9 cellular contexts compared by ENCODE assay signal in the genomic region with DNA sequence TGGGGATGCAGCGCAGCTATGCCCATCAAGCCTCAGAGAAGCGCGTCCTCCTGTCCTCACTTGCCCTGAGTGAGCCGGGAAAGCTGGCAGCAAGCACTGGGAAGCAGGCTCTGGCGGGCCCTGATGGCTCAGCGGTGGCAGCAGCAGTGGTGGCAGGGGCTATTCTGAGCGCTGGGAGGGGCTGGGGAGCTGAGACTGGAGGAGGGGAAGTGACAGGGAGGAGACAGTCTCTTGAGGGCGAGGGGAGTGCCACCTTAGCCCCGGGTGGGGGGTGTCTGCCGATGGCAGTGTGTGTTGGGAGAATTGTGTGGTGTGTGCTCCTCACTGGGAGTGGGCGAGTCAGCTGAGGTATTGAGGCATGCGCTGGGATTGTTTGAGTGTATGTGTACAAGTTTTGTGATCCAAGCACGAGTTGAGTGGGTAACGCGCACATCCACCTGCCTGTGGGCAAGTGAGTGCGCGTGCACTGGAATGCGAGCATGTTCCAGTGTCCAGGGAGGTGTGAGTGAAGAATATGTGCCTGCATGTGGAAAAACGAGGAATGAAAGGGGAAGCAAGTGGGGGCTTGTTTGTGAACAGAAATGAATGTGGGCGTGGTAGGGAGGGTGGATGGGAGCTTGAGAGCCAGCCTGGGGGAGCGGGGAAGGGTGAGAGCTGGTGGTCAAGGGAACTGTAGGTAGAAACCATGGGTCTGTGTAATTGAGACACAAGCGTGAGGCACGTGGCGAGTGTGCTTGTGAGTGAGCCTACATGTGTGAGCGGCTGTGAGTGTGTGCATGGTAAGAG. TPM values are rescaled to one million over a fixed set of nuclear protein-coding genes. Genes with fewer than 3 reads are reported as not detected.
DNase-seq lines count a peak whose midpoint lies in the region; ATAC-seq, FAIRE-seq and TF ChIP-seq lines count a peak whose summit lies in the region.
"Had no signal": no experiment of that assay in that cellular context is flagged by ENCODE, and none has a peak within 500 bp of the region (broad histone marks: within the 10 kb centered on the region; RNA-seq: fewer than 3 reads in every experiment).

No MANE protein-coding gene starts in this region.

- WGBS in GM12878 (ENCODE audit: insufficient coverage, insufficient replicate concordance, low lambda C conversion rate, missing lambda C conversion rate), result 35% methylated on average over 25 of the region's 25 CpGs
- WGBS in right lobe of liver (ENCODE audit: insufficient coverage, low coverage, low lambda C conversion rate, missing lambda C conversion rate), result 64% methylated on average over 19 of the region's 25 CpGs

- H3K27ac ChIP-seq in GM12878 (ENCODE audit: control insufficient read depth, insufficient read depth) (no peak overlapping the region), right lobe of liver (no peak overlapping the region), uterus (no peak overlapping the region)

- no peak overlapping the region for H3K4me2 ChIP-seq in GM12878 (ENCODE audit: control insufficient read depth, insufficient read depth)

- H3K4me3 Mint-ChIP-seq in activated T-cell treated with anti-CD3 and anti-CD28 coated beads, Interleukin-2, amount 50 U/mL, for 24 hours, result no peak overlapping the region
- H3K4me3 Mint-ChIP-seq in activated T-cell treated with anti-CD3 and anti-CD28 coated beads, Interleukin-2, amount 50 U/mL, for 72 hours, result no peak overlapping the region

- no peaks in the 10 kb centered on the region for H3K79me2 ChIP-seq in GM12878 (ENCODE audit: control insufficient read depth, insufficient read depth, low read length)

- H3K27me3 ChIP-seq in GM12878 (replicated peaks in 1 of 2; ENCODE audit: control insufficient read depth in 2 of 2, insufficient read depth in 2 of 2, low read length in 1 of 2) (peaks cover 8 to 13% of the 10 kb centered on the region in 2 experiments; a peak in 3 of 4 replicates), right lobe of liver (no peaks in the 10 kb centered on the region), uterus (no peaks in the 10 kb centered on the region)

- CTCF ChIA-PET in GM12878 (lab: Yijun Ruan, JAX), result no interaction called here

- H3K36me3 Mint-ChIP-seq in activated T-cell treated with anti-CD3 and anti-CD28 coated beads, Interleukin-2, amount 50 U/mL, for 24 hours (ENCODE audit: low read depth), result no peaks in the 10 kb centered on the region
- no peaks in the 10 kb centered on the region for H3K36me3 Mint-ChIP-seq in activated T-cell treated with anti-CD3 and anti-CD28 coated beads, Interleukin-2, amount 50 U/mL, for 72 hours (ENCODE audit: insufficient read depth in 2 of 2)

- H3K4me1 ChIP-seq in GM12878 (ENCODE audit: control insufficient read depth, insufficient read depth, low read length), result peaks cover 15% of the 10 kb centered on the region; the same call in 1 of the 2 replicates
- H3K4me1 ChIP-seq in right lobe of liver, result peaks cover 0 to 11% (median 0%) of the 10 kb centered on the region in 4 donors
- no peaks in the 10 kb centered on the region for H3K4me1 ChIP-seq in uterus

- H3K27me3 Mint-ChIP-seq in activated T-cell treated with anti-CD3 and anti-CD28 coated beads, Interleukin-2, amount 50 U/mL, for 24 hours, result peaks cover 23% of the 10 kb centered on the region
- H3K27me3 Mint-ChIP-seq in activated T-cell treated with anti-CD3 and anti-CD28 coated beads, Interleukin-2, amount 50 U/mL, for 72 hours (ENCODE audit: low read depth), result peaks cover 29% of the 10 kb centered on the region

- H3K4me1 Mint-ChIP-seq in activated T-cell treated with anti-CD3 and anti-CD28 coated beads, Interleukin-2, amount 50 U/mL, for 24 hours (ENCODE audit: low read depth), result peaks cover 13% of the 10 kb centered on the region
- peaks cover 11% of the 10 kb centered on the region for H3K4me1 Mint-ChIP-seq in activated T-cell treated with anti-CD3 and anti-CD28 coated beads, Interleukin-2, amount 50 U/mL, for 72 hours (ENCODE audit: low read depth)

- intact Hi-C loops in GM12878 (cut with micrococcal nuclease; ENCODE audit: unreplicated experiment) (no loop called here), right lobe of liver (cut with DNase I) (no loop called here), uterus (cut with DNase I; ENCODE audit: low total_unique reads) (no loop called here)

- no peak for TF ChIP-seq CTCF in GM12878 (IDR thresholded peaks at IDR 0.05 in 2 of 3, conservative IDR thresholded peaks at IDR 0.05 in 1 of 3; ENCODE audit: control insufficient read depth in 2 of 3, extremely low read depth in 1 of 3, insufficient read depth in 1 of 3, low read depth in 3 of 3, low read length in 3 of 3)
- no peak for TF ChIP-seq CTCF in right lobe of liver (IDR thresholded peaks at IDR 0.05)
- TF ChIP-seq CTCF in uterus (IDR thresholded peaks at IDR 0.05), result no peak

- no peak for TF ChIP-seq POLR2A in GM12878 (IDR thresholded peaks at IDR 0.05; ENCODE audit: low read depth, low read length)
- no peak for TF ChIP-seq POLR2A in right lobe of liver (IDR thresholded peaks at IDR 0.05)
- no peak for TF ChIP-seq POLR2A in uterus (IDR thresholded peaks at IDR 0.05)

- peak; percentile 26 for DNase-seq in activated T-cell treated with anti-CD3 and anti-CD28 coated beads, Interleukin-2, amount 50 U/mL, for 24 hours
- DNase-seq in activated T-cell treated with anti-CD3 and anti-CD28 coated beads, Interleukin-2, amount 50 U/mL, for 72 hours, result no peak
- DNase-seq in GM12878 (ENCODE audit: low read depth, low spot score) (no peak), right lobe of liver (peak in 2 of 3 donors; percentile 40 to 52), uterus (peak; percentile 11 to 13)
- DNase-seq: activated CD4-positive, alpha-beta T cell treated with anti-CD3 and anti-CD28 coated beads, Interleukin-2, amount 50 U/mL, for 48 hours had no signal

- TF ChIP-seq EP300 in GM12878 (IDR thresholded peaks at IDR 0.05; ENCODE audit: borderline replicate concordance in 1 of 2, control insufficient read depth in 1 of 2, low read depth in 2 of 2, low read length in 2 of 2), result no peak

- in situ Hi-C loops in GM12878 (cut with MboI), result no loop called here

- ATAC-seq in activated T-cell treated with anti-CD3 and anti-CD28 coated beads, Interleukin-2, amount 50 U/mL, for 72 hours (replicated peaks in 1 of 2), result no peak
- ATAC-seq in GM12878 (no peak), right lobe of liver (no peak), GM21526 (IDR thresholded peaks at IDR 0.05; ENCODE audit: low FRiP score, unreplicated experiment) (no peak), GM18511 (IDR thresholded peaks at IDR 0.05; ENCODE audit: unreplicated experiment) (no peak), HG03520 (IDR thresholded peaks at IDR 0.05; ENCODE audit: unreplicated experiment) (no peak)

- no peaks in the 10 kb centered on the region for H4K20me1 ChIP-seq in GM12878 (ENCODE audit: control insufficient read depth, insufficient read depth)

- POLR2A ChIA-PET in GM12878 (lab: Charles Lee), result interaction anchor here (1.0 to 1.1 kb wide), 2 partner anchors 9 to 12 kb away, joined by 3 read pairs; no protein-coding TSS in a partner anchor

- RAD21 ChIA-PET in GM12878 (lab: Charles Lee; ENCODE audit: unreplicated experiment), result no interaction called here

- BruUV-seq in GM12878 (replicated peaks; lab: Mats Ljungman, UMichigan), result no TSS peak

- TF ChIP-seq RAD21 in GM12878 (IDR thresholded peaks at IDR 0.05; ENCODE audit: insufficient read depth, low read depth, low read length), result no peak

- SMC1A ChIA-PET in GM12878 (lab: Charles Lee; ENCODE audit: uncharacterized antibody, unreplicated experiment), result interaction anchor here (0.6 kb wide), 1 partner anchor 975 kb away, joined by 3 read pairs; no protein-coding TSS in a partner anchor

- no peaks in the 10 kb centered on the region for H3K9me3 ChIP-seq in GM12878 (replicated peaks; ENCODE audit: control insufficient read depth, insufficient read depth, low read length)
- H3K9me3 ChIP-seq in right lobe of liver, result no peaks in the 10 kb centered on the region
- H3K9me3 ChIP-seq in uterus, result no peaks in the 10 kb centered on the region

- H3K4me3 ChIP-seq in GM12878 (no peak overlapping the region), right lobe of liver (no peak overlapping the region), uterus (no peak overlapping the region)

- H2AFZ ChIP-seq in GM12878 (ENCODE audit: control insufficient read depth, low read depth, low read length), result no peak overlapping the region

- no peaks in the 10 kb centered on the region for H3K9me3 Mint-ChIP-seq in activated T-cell treated with anti-CD3 and anti-CD28 coated beads, Interleukin-2, amount 50 U/mL, for 24 hours
- H3K9me3 Mint-ChIP-seq in activated T-cell treated with anti-CD3 and anti-CD28 coated beads, Interleukin-2, amount 50 U/mL, for 72 hours, result no peaks in the 10 kb centered on the region

- H3K27ac Mint-ChIP-seq in activated T-cell treated with anti-CD3 and anti-CD28 coated beads, Interleukin-2, amount 50 U/mL, for 24 hours, result no peak overlapping the region
- H3K27ac Mint-ChIP-seq in activated T-cell treated with anti-CD3 and anti-CD28 coated beads, Interleukin-2, amount 50 U/mL, for 72 hours, result no peak overlapping the region

- no peak for FAIRE-seq in GM12878 (lab: Jason Lieb, UNC)

- H3K9ac ChIP-seq in GM12878 (ENCODE audit: control insufficient read depth, insufficient read depth, low read length), result no peak overlapping the region

- H3K36me3 ChIP-seq in GM12878 (ENCODE audit: control insufficient read depth in 2 of 2, insufficient read depth in 2 of 2, low read length in 1 of 2) (no peaks in the 10 kb centered on the region), right lobe of liver (no peaks in the 10 kb centered on the region), uterus (no peaks in the 10 kb centered on the region)

RNA-seq across cellular contexts. Expression of a gene that starts 2.9 kb away (rescaled TPM):
- under 1 TPM; 0.19 to 0.21 TPM for total RNA-seq in activated T-cell treated with anti-CD3 and anti-CD28 coated beads, Interleukin-2, amount 50 U/mL, for 72 hours
- total RNA-seq in GM12878 (2013; cell fraction: nucleolus; rRNA removed), result 3.1 and 4.2 TPM in 2 replicates
- not detected in 2 replicates for total RNA-seq in GM12878 (2014; rRNA removed)
- total RNA-seq in GM12878 (2014; rRNA removed; fragmentation: Illumina TruSeq; extraction: Trizol), result not detected in 2 replicates
- 0.13 TPM in 1 of 2 replicates, not detected in the other for total RNA-seq in GM12878 (2021)
- polyA plus RNA-seq in GM12878 (2011; ENCODE audit: low read depth), result not detected
- 0.09 and 0.37 TPM in 2 replicates for polyA plus RNA-seq in GM12878 (2011; rRNA removed)
- 0.18 and 0.25 TPM in 2 replicates for polyA plus RNA-seq in GM12878 (2011; cell fraction: cytosol; rRNA removed)
- 0.57 and 0.67 TPM in 2 replicates for polyA plus RNA-seq in GM12878 (2011; cell fraction: nucleus; rRNA removed)
- 0.05 and 0.07 TPM in 2 replicates for polyA plus RNA-seq in GM12878 (2012)
- polyA plus RNA-seq in GM12878 (2014; fragmentation: Illumina TruSeq; extraction: Trizol), result not detected in 2 replicates
- polyA plus RNA-seq in GM12878 (2014; fragmentation: Nextera tagmentation; extraction: Ambion mirVana), result not detected
- polyA plus RNA-seq in GM12878 (2014; rRNA removed), result 0.05 TPM in 1 of 2 replicates, not detected in the other
- not detected for polyA plus RNA-seq in GM12878 (2016; fragmentation: Nextera tagmentation; extraction: Ambion mirVana)
- 0.10 and 0.15 TPM in 2 replicates for polyA minus RNA-seq in GM12878 (2011; rRNA and poly(A)+ RNA removed)
- 0.67 TPM in 1 of 2 replicates, not detected in the other for polyA minus RNA-seq in GM12878 (2011; cell fraction: cytosol; rRNA and poly(A)+ RNA removed)
- polyA minus RNA-seq in GM12878 (2011; cell fraction: nucleus; rRNA and poly(A)+ RNA removed), result 0.48 and 1.1 TPM in 2 replicates
- under 1 TPM in 3 of 6 experiments, not detected in 3; 0.12 to 0.55 (median 0.54) TPM for total RNA-seq in right lobe of liver
- total RNA-seq in uterus, result 10 to 100 TPM in 1 of 4 donors, 1 to 10 TPM in 2, not detected in 1; 3.9 to 20.1 (median 7.6) TPM

Comparison
In these comparisons a context has a peak if more than half of its experiments do, and no peak if none do; other contexts are left out.
1. DNase-seq: peak in activated T-cell treated with anti-CD3 and anti-CD28 coated beads, Interleukin-2, amount 50 U/mL, for 24 hours (single experiment), right lobe of liver (2 of 3) and uterus (2 of 2); none in activated T-cell treated with anti-CD3 and anti-CD28 coated beads, Interleukin-2, amount 50 U/mL, for 72 hours (0 of 2) and GM12878 (single experiment).